Comparison of ENCODE assay signal across 29 cellular contexts in the genomic region with DNA sequence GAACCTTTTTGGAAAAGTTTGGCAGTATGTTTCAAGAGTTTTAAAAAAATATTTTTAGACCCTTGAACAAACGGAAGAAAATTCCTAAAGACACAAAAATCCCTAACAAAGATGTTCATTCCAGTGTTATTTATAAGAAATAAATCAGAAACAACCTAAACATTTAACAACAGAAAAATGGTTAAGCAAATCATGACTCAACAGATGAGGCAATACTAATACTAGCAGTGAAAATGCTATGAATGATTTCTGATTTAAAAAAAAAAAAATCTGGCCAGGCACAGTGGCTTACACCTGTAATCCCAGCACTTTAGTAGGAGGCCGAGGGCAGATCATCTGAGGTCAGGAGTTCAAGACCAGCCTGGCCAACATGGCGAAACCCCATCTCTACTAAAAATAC.
DNase-seq lines count a peak whose midpoint lies in the region; ATAC-seq, FAIRE-seq and TF ChIP-seq lines count a peak whose summit lies in the region.
"Had no signal": no experiment of that assay in that cellular context is flagged by ENCODE, and none has a peak within 500 bp of the region (broad histone marks: within the 10 kb centered on the region; RNA-seq: fewer than 3 reads in every experiment).

No MANE protein-coding gene starts in this region.

- TF ChIP-seq CTCF in A549 (IDR thresholded peaks at IDR 0.05) (no peak), mammary epithelial cell (conservative IDR thresholded peaks at IDR 0.05 in 1 of 2, IDR thresholded peaks at IDR 0.05 in 1 of 2; ENCODE audit: extremely low read depth in 1 of 2, insufficient read depth in 1 of 2, low read depth in 1 of 2, low read length in 2 of 2) (no peak), fibroblast of pulmonary artery (IDR thresholded peaks at IDR 0.05; ENCODE audit: low read length, missing control alignments) (no peak)

- H3K79me2 ChIP-seq in mammary epithelial cell (ENCODE audit: insufficient read depth, low read length) = peaks cover 82% of the 10 kb centered on the region

- H3K27ac ChIP-seq in A549 (peak overlapping the region; percentile 77 to 90), mammary epithelial cell (ENCODE audit: insufficient read depth, low read depth, low read length) (no peak overlapping the region)
- H3K27ac ChIP-seq: esophagus squamous epithelium, HL-60, SJSA1, thyroid gland had no signal

- no peaks in the 10 kb centered on the region for H3K36me3 ChIP-seq in mammary epithelial cell (ENCODE audit: insufficient read depth, low read length)
- H3K36me3 ChIP-seq: esophagus squamous epithelium, HAP-1, SJSA1, thyroid gland had no signal

- intact Hi-C loops in mammary epithelial cell (cut with micrococcal nuclease) = loop anchor here (10.0 kb wide), 1 partner anchor 477 kb away; a partner anchor contains a TSS

- no peak overlapping the region; the same call in 2 of the 3 replicates for H3K4me3 ChIP-seq in A549
- H3K4me3 ChIP-seq in mammary epithelial cell (replicated peaks in 1 of 3; ENCODE audit: insufficient read depth in 1 of 3, low read depth in 2 of 3, low read length in 3 of 3) = no peak overlapping the region
- H3K4me3 ChIP-seq in fibroblast of pulmonary artery (replicated peaks; ENCODE audit: low read depth, low read length) = no peak overlapping the region
- H3K4me3 ChIP-seq: esophagus squamous epithelium, HAP-1, SJSA1, smooth muscle cell, thyroid gland had no signal

- no peak overlapping the region for H2AFZ ChIP-seq in mammary epithelial cell (ENCODE audit: low read depth, low read length)

- in situ Hi-C loops in mammary epithelial cell (cut with MboI; ENCODE audit: low sequenced_read_pairs in 2 of 2) = loop anchor here (10.0 to 25.0 kb wide), 2 partner anchors 77 to 345 kb away; no protein-coding TSS in a partner anchor

- peak; percentile 43 for FAIRE-seq in A549 (lab: Jason Lieb, UNC)

- POLR2A ChIA-PET in A549 (lab: Yijun Ruan, JAX) = interaction anchor here (3.5 kb wide), 1 partner anchor 62 kb away, joined by 30 read pairs; a partner anchor contains a TSS

- CTCF ChIA-PET in A549 (lab: Yijun Ruan, JAX) (interaction anchor here (0.6 to 3.4 kb wide), 2 partner anchors 80 to 118 kb away, joined by 4 to 24 read pairs; no protein-coding TSS in a partner anchor), mammary epithelial cell (lab: Charles Lee; ENCODE audit: low non-redundant PET) (no interaction called here)

- no peaks in the 10 kb centered on the region for H4K20me1 ChIP-seq in mammary epithelial cell (ENCODE audit: insufficient read depth, low read length)

- no peak overlapping the region for H3K9ac ChIP-seq in mammary epithelial cell (ENCODE audit: insufficient read depth, low read length)

- TF ChIP-seq EP300 in A549 (IDR thresholded peaks at IDR 0.05) = no peak

- peak overlapping the region; percentile 94 for H3K4me2 ChIP-seq in A549
- H3K4me2 ChIP-seq in mammary epithelial cell (ENCODE audit: insufficient read depth, low read depth, low read length) = no peak overlapping the region
- H3K4me2 ChIP-seq: smooth muscle cell had no signal

- no peaks in the 10 kb centered on the region for H3K9me3 ChIP-seq in A549
- H3K9me3 ChIP-seq in mammary epithelial cell (replicated peaks; ENCODE audit: insufficient read depth, low read length) = no peaks in the 10 kb centered on the region
- H3K9me3 ChIP-seq: esophagus squamous epithelium, HAP-1, SJSA1, thyroid gland had no signal

- no TSS peak for BruUV-seq in mammary epithelial cell (replicated peaks; lab: Mats Ljungman, UMichigan)

- H3K4me1 ChIP-seq in A549 = peaks cover 86% of the 10 kb centered on the region
- H3K4me1 ChIP-seq in mammary epithelial cell (ENCODE audit: insufficient read depth, low read length) = peaks cover 6% of the 10 kb centered on the region

- TF ChIP-seq RAD21 in A549 (conservative IDR thresholded peaks at IDR 0.05 in 1 of 2, IDR thresholded peaks at IDR 0.05 in 1 of 2) = no peak

- H3K27me3 ChIP-seq in mammary epithelial cell (ENCODE audit: insufficient read depth, low read length) = no peaks in the 10 kb centered on the region
- H3K27me3 ChIP-seq: esophagus squamous epithelium, SJSA1, thyroid gland had no signal

- peak in 1 of 2 experiments; percentile 47 for DNase-seq in A549 (ENCODE audit: low read depth in 1 of 2, low spot score in 1 of 2)
- DNase-seq in HCEC 1CT = peak; percentile 69
- DNase-seq in mammary epithelial cell = peak; percentile 20
- peak; percentile 48 for DNase-seq in fibroblast of pulmonary artery (ENCODE audit: low read depth)
- no peak for DNase-seq in activated T-cell treated with anti-CD3 and anti-CD28 coated beads for 4 hours
- no peak for DNase-seq in T-helper 2 cell
- DNase-seq in 8988T = no peak
- DNase-seq in AG08395 (ENCODE audit: low spot score) = no peak
- DNase-seq: activated CD4-positive, alpha-beta memory T cell treated with anti-CD3 and anti-CD28 coated beads for 36 hours; activated CD8-positive, alpha-beta memory T cell treated with anti-CD3 and anti-CD28 coated beads, Interleukin-2, amount 50 U/mL, for 48 hours; aorta; caudate nucleus; DMS153; esophagus squamous epithelium; NCI-H1092; NCI-H187; NCI-H2227 treated with DMSO at 0.1 percent for 48 hours; RPMI8226; stimulated activated CD4-positive, alpha-beta T cell treated with anti-CD3 and anti-CD28 coated beads, Interleukin-1b, Interleukin-23, amount 100 ng/mL, for 48 hours; stimulated activated CD8-positive, alpha-beta memory T cell treated with anti-CD3 and anti-CD28 coated beads, Interleukin-4, amount 100 ng/mL, for 48 hours; stimulated activated naive CD8-positive, alpha-beta T cell treated with anti-CD3 and anti-CD28 coated beads, Interleukin-15, amount 100 ng/mL, for 72 hours; T-helper 1 cell; thyroid gland had no signal

- dilution Hi-C loops in mammary epithelial cell (cut with HindIII; ENCODE audit: low sequenced_read_pairs) = no loop called here

- 38% methylated on average over 3 of the region's 3 CpGs for WGBS in A549 (ENCODE audit: missing lambda C conversion rate)
- 94% methylated on average over 3 of the region's 3 CpGs for WGBS in mammary epithelial cell (ENCODE audit: low coverage, missing lambda C conversion rate)

- TF ChIP-seq POLR2A in A549 (IDR thresholded peaks at IDR 0.05; ENCODE audit: low read length) = no peak

- ATAC-seq in A549 = no peak
- ATAC-seq: activated CD4-positive, CD25-positive, alpha-beta regulatory T cell treated with anti-CD3 and anti-CD28 coated beads, Interleukin-2, amount 50 U/mL, for 24 hours; activated T-helper 17 cell treated with anti-CD3 and anti-CD28 coated beads, Interleukin-2, amount 50 U/mL, for 72 hours; stimulated activated naive CD8-positive, alpha-beta T cell treated with anti-CD3 and anti-CD28 coated beads, Interleukin-15, amount 100 ng/mL, for 72 hours had no signal

TF ChIP-seq in A549, 52 proteins besides CTCF, POLR2A, EP300 and RAD21:
- TF ChIP-seq JUNB (IDR thresholded peaks at IDR 0.05) = peak; percentile 51; the same call in 1 of the 2 replicates
- TF ChIP-seq CHD4 (IDR thresholded peaks at IDR 0.05; ENCODE audit: borderline replicate concordance) = no peak
- TF ChIP-seq, protein P1, sequence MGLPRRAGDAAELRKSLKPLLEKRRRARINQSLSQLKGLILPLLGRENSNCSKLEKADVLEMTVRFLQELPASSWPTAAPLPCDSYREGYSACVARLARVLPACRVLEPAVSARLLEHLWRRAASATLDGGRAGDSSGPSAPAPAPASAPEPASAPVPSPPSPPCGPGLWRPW (IDR thresholded peaks at IDR 0.05) = peak; percentile 41; the same call in 1 of the 2 replicates
- TF ChIP-seq, protein P2, sequence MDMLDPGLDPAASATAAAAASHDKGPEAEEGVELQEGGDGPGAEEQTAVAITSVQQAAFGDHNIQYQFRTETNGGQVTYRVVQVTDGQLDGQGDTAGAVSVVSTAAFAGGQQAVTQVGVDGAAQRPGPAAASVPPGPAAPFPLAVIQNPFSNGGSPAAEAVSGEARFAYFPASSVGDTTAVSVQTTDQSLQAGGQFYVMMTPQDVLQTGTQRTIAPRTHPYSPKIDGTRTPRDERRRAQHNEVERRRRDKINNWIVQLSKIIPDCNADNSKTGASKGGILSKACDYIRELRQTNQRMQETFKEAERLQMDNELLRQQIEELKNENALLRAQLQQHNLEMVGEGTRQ (IDR thresholded peaks at IDR 0.05) = no peak
- peak; percentile 19 for TF ChIP-seq MAFK (IDR thresholded peaks at IDR 0.05; ENCODE audit: partially characterized antibody)
- peak; percentile 79 to 89; a peak in 3 of 4 replicates for TF ChIP-seq CEBPB (IDR thresholded peaks at IDR 0.05)
- peak; percentile 60; the same call in 1 of the 2 replicates for TF ChIP-seq FOSL2 (IDR thresholded peaks at IDR 0.05)
- peak; percentile 81 for TF ChIP-seq FOSL2 (CRISPR knock-in tag; IDR thresholded peaks at IDR 0.05)

Comparison
In these comparisons a context has a peak if more than half of its experiments do, and no peak if none do; other contexts are left out.
1. DNase-seq: peak in HCEC 1CT (single experiment), mammary epithelial cell (single experiment) and fibroblast of pulmonary artery (single experiment); none in activated T-cell treated with anti-CD3 and anti-CD28 coated beads for 4 hours (single experiment), T-helper 2 cell (0 of 5), 8988T (single experiment) and AG08395 (single experiment).